In genomic region chr18:75231053-75231406, GRCh38 we compare ENCODE assay signal across 28 cellular contexts. TPM values are rescaled to one million over a fixed set of nuclear protein-coding genes. Genes with fewer than 3 reads are reported as not detected.
DNase-seq lines count a peak whose midpoint lies in the region; ATAC-seq, FAIRE-seq and TF ChIP-seq lines count a peak whose summit lies in the region.
"Had no signal": no experiment of that assay in that cellular context is flagged by ENCODE, and none has a peak within 500 bp of the region (broad histone marks: within the 10 kb centered on the region; RNA-seq: fewer than 3 reads in every experiment).

No MANE protein-coding gene starts in this region.

- CTCF ChIA-PET in mammary epithelial cell (lab: Charles Lee; ENCODE audit: low non-redundant PET), result no interaction called here

- no peaks in the 10 kb centered on the region for H3K27me3 Mint-ChIP-seq in T-helper 2 cell treated with Interferon-gamma antibody and Interleukin-4, amounts not matched to agents 5 μg/mL and 100 μg/mL, for 36 hours (ENCODE audit: low read depth)
- H3K27me3 Mint-ChIP-seq: activated CD4-positive, alpha-beta T cell treated with anti-CD3 and anti-CD28 coated beads, Interleukin-2, amount 10 ng/mL, durations not matched to agents 24 days and 14 days; activated naive CD4-positive, alpha-beta T cell treated with anti-CD3 and anti-CD28 coated beads, Interleukin-2, amount 10 ng/mL, durations not matched to agents 7 days and 5 days; stimulated activated memory B cell treated with anti-CD40 and anti-IgM and Interleukin-4, amounts not matched to agents 10 μg/mL and 1 μg/mL and 100 μg/mL, for 72 hours had no signal

- H3K36me3 Mint-ChIP-seq in stimulated activated effector memory CD8-positive, alpha-beta T cell treated with anti-CD3 and anti-CD28 coated beads, Interleukin-12 subunit alpha, Interleukin-12 subunit beta, amount 100 ng/mL, for 72 hours, result peaks cover 8% of the 10 kb centered on the region
- peaks cover 6% of the 10 kb centered on the region for H3K36me3 Mint-ChIP-seq in T-helper 2 cell treated with Interferon-gamma antibody and Interleukin-4, amounts not matched to agents 5 μg/mL and 100 μg/mL, for 36 hours (ENCODE audit: low read depth)

- WGBS in mammary epithelial cell (ENCODE audit: low coverage, missing lambda C conversion rate), result 62% methylated on average over 3 of the region's 5 CpGs

- H3K4me3 ChIP-seq in breast epithelium, result no peak overlapping the region
- no peak overlapping the region for H3K4me3 ChIP-seq in mammary epithelial cell (replicated peaks in 1 of 3; ENCODE audit: insufficient read depth in 1 of 3, low read depth in 2 of 3, low read length in 3 of 3)
- no peak overlapping the region for H3K4me3 ChIP-seq in kidney (ENCODE audit: low read length in 2 of 2)
- H3K4me3 ChIP-seq: coronary artery, HAP-1, K562, SK-N-MC had no signal

- TF ChIP-seq CTCF in breast epithelium (IDR thresholded peaks at IDR 0.05) (no peak), mammary epithelial cell (conservative IDR thresholded peaks at IDR 0.05 in 1 of 2, IDR thresholded peaks at IDR 0.05 in 1 of 2; ENCODE audit: extremely low read depth in 1 of 2, insufficient read depth in 1 of 2, low read depth in 1 of 2, low read length in 2 of 2) (no peak), kidney (IDR thresholded peaks at IDR 0.05; ENCODE audit: borderline replicate concordance, extremely low read depth, insufficient read depth) (no peak)

- FAIRE-seq in kidney (lab: Jason Lieb, UNC), result no peak
- FAIRE-seq: GM12891, K562, keratinocyte had no signal

- H3K4me2 ChIP-seq in mammary epithelial cell (ENCODE audit: insufficient read depth, low read depth, low read length), result no peak overlapping the region

- no peaks in the 10 kb centered on the region for H3K79me2 ChIP-seq in mammary epithelial cell (ENCODE audit: insufficient read depth, low read length)

- DNase-seq in breast epithelium (ENCODE audit: low spot score in 2 of 2), result no peak
- no peak for DNase-seq in mammary epithelial cell
- DNase-seq in NCI-H69 (lab: John Stamatoyannopoulos, UW), result peak; percentile 88
- DNase-seq in left colon, result no peak
- DNase-seq in stimulated activated effector memory CD8-positive, alpha-beta T cell treated with anti-CD3 and anti-CD28 coated beads, Interleukin-12 subunit alpha, Interleukin-12 subunit beta, amount 100 ng/mL, for 72 hours (ENCODE audit: low spot score in 2 of 2), result no peak
- no peak for DNase-seq in T-helper 2 cell treated with Interferon-gamma antibody and Interleukin-4, amounts not matched to agents 5 μg/mL and 100 μg/mL, for 36 hours (ENCODE audit: low spot score)
- DNase-seq in kidney, result no peak
- no peak for DNase-seq in stimulated activated CD4-positive, alpha-beta T cell treated with anti-CD3 and anti-CD28 coated beads, Interleukin-12 subunit alpha, Interleukin-12 subunit beta, amount 100 ng/mL, for 4 hours
- DNase-seq: activated CD4-positive, alpha-beta T cell treated with anti-CD3 and anti-CD28 coated beads, Interleukin-2, amount 10 ng/mL, durations not matched to agents 24 days and 14 days; activated naive CD4-positive, alpha-beta T cell treated with anti-CD3 and anti-CD28 coated beads, Interleukin-2, amount 10 ng/mL, durations not matched to agents 7 days and 5 days; BE2C; Caco-2; endodermal cell; mesendoderm; MM.1S; naive B cell; NCI-H146; NCI-H510A; stimulated activated CD4-positive, alpha-beta T cell treated with anti-CD3 and anti-CD28 coated beads, Interleukin-2, amount 100 ng/mL, for 48 hours had no signal

- no peaks in the 10 kb centered on the region for H3K4me1 ChIP-seq in breast epithelium
- no peaks in the 10 kb centered on the region for H3K4me1 ChIP-seq in mammary epithelial cell (ENCODE audit: insufficient read depth, low read length)
- peaks cover 12 to 17% of the 10 kb centered on the region in 2 donors for H3K4me1 ChIP-seq in kidney (ENCODE audit: control insufficient read depth in 1 of 2, insufficient read depth in 1 of 2, low read depth in 1 of 2, low read length in 2 of 2)
- H3K4me1 ChIP-seq: BE2C, HAP-1 had no signal

- dilution Hi-C loops in mammary epithelial cell (cut with HindIII; ENCODE audit: low sequenced_read_pairs), result no loop called here

- H3K36me3 ChIP-seq in breast epithelium, result no peaks in the 10 kb centered on the region
- H3K36me3 ChIP-seq in mammary epithelial cell (ENCODE audit: insufficient read depth, low read length), result no peaks in the 10 kb centered on the region
- H3K36me3 ChIP-seq in kidney (ENCODE audit: control insufficient read depth in 1 of 2, insufficient read depth in 2 of 2, low read length in 2 of 2), result no peaks in the 10 kb centered on the region
- H3K36me3 ChIP-seq: BE2C, HAP-1 had no signal

- H4K20me1 ChIP-seq in mammary epithelial cell (ENCODE audit: insufficient read depth, low read length), result no peaks in the 10 kb centered on the region

- peak overlapping the region; percentile 6 to 33 for H3K27ac ChIP-seq in breast epithelium
- no peak overlapping the region for H3K27ac ChIP-seq in mammary epithelial cell (ENCODE audit: insufficient read depth, low read depth, low read length)
- H3K27ac ChIP-seq in kidney (ENCODE audit: low read depth in 2 of 2, low read length in 2 of 2), result no peak overlapping the region
- H3K27ac ChIP-seq: RWPE1, SK-N-MC, VCaP had no signal

- H3K27ac Mint-ChIP-seq in stimulated activated effector memory CD8-positive, alpha-beta T cell treated with anti-CD3 and anti-CD28 coated beads, Interleukin-12 subunit alpha, Interleukin-12 subunit beta, amount 100 ng/mL, for 72 hours, result no peak overlapping the region
- H3K27ac Mint-ChIP-seq in T-helper 2 cell treated with Interferon-gamma antibody and Interleukin-4, amounts not matched to agents 5 μg/mL and 100 μg/mL, for 36 hours, result no peak overlapping the region
- H3K27ac Mint-ChIP-seq: activated CD4-positive, alpha-beta T cell treated with anti-CD3 and anti-CD28 coated beads, Interleukin-2, amount 10 ng/mL, durations not matched to agents 24 days and 14 days; activated naive CD4-positive, alpha-beta T cell treated with anti-CD3 and anti-CD28 coated beads, Interleukin-2, amount 10 ng/mL, durations not matched to agents 7 days and 5 days; endodermal cell; naive B cell; stimulated activated memory B cell treated with anti-CD40 and anti-IgM and Interleukin-4, amounts not matched to agents 10 μg/mL and 1 μg/mL and 100 μg/mL, for 72 hours had no signal

- no peak overlapping the region for H2AFZ ChIP-seq in mammary epithelial cell (ENCODE audit: low read depth, low read length)

- H3K27me3 ChIP-seq in breast epithelium (no peaks in the 10 kb centered on the region), mammary epithelial cell (ENCODE audit: insufficient read depth, low read length) (no peaks in the 10 kb centered on the region)
- H3K27me3 ChIP-seq: BE2C had no signal

- intact Hi-C loops in breast epithelium (cut with DNase I; ENCODE audit: low total_unique reads) (no loop called here), mammary epithelial cell (cut with micrococcal nuclease) (no loop called here), left colon (cut with DNase I, micrococcal nuclease) (loop anchor here in 1 of 2 donors (10.0 kb wide), 1 partner anchor 1124 kb away; no protein-coding TSS in a partner anchor), kidney (cut with DNase I) (no loop called here)

- peaks cover 56% of the 10 kb centered on the region for H3K4me1 Mint-ChIP-seq in stimulated activated effector memory CD8-positive, alpha-beta T cell treated with anti-CD3 and anti-CD28 coated beads, Interleukin-12 subunit alpha, Interleukin-12 subunit beta, amount 100 ng/mL, for 72 hours
- peaks cover 11% of the 10 kb centered on the region for H3K4me1 Mint-ChIP-seq in T-helper 2 cell treated with Interferon-gamma antibody and Interleukin-4, amounts not matched to agents 5 μg/mL and 100 μg/mL, for 36 hours (ENCODE audit: low read depth)

- peak; percentile 54 for ATAC-seq in left colon
- ATAC-seq in stimulated activated effector memory CD8-positive, alpha-beta T cell treated with anti-CD3 and anti-CD28 coated beads, Interleukin-12 subunit alpha, Interleukin-12 subunit beta, amount 100 ng/mL, for 72 hours, result peak; percentile 19
- ATAC-seq: K562; stimulated activated memory B cell treated with anti-CD40 and anti-IgM and Interleukin-4, amounts not matched to agents 10 μg/mL and 1 μg/mL and 100 μg/mL, for 72 hours had no signal

- no TSS peak for BruUV-seq in mammary epithelial cell (replicated peaks; lab: Mats Ljungman, UMichigan)

- H3K4me3 Mint-ChIP-seq in stimulated activated effector memory CD8-positive, alpha-beta T cell treated with anti-CD3 and anti-CD28 coated beads, Interleukin-12 subunit alpha, Interleukin-12 subunit beta, amount 100 ng/mL, for 72 hours, result no peak overlapping the region
- H3K4me3 Mint-ChIP-seq in T-helper 2 cell treated with Interferon-gamma antibody and Interleukin-4, amounts not matched to agents 5 μg/mL and 100 μg/mL, for 36 hours, result no peak overlapping the region
- H3K4me3 Mint-ChIP-seq: activated CD4-positive, alpha-beta T cell treated with anti-CD3 and anti-CD28 coated beads, Interleukin-2, amount 10 ng/mL, durations not matched to agents 24 days and 14 days; activated naive CD4-positive, alpha-beta T cell treated with anti-CD3 and anti-CD28 coated beads, Interleukin-2, amount 10 ng/mL, durations not matched to agents 7 days and 5 days; endodermal cell; naive B cell; stimulated activated memory B cell treated with anti-CD40 and anti-IgM and Interleukin-4, amounts not matched to agents 10 μg/mL and 1 μg/mL and 100 μg/mL, for 72 hours had no signal

- TF ChIP-seq POLR2A in breast epithelium (IDR thresholded peaks at IDR 0.05), result no peak

- H3K9ac ChIP-seq in mammary epithelial cell (ENCODE audit: insufficient read depth, low read length), result no peak overlapping the region
- H3K9ac ChIP-seq in kidney (ENCODE audit: low read length in 2 of 2), result no peak overlapping the region

- H3K9me3 ChIP-seq in breast epithelium (no peaks in the 10 kb centered on the region), mammary epithelial cell (replicated peaks; ENCODE audit: insufficient read depth, low read length) (no peaks in the 10 kb centered on the region), kidney (ENCODE audit: control insufficient read depth in 1 of 2, low read length in 2 of 2) (no peaks in the 10 kb centered on the region)
- H3K9me3 ChIP-seq: BE2C, Caco-2, HAP-1 had no signal

- in situ Hi-C loops in mammary epithelial cell (cut with MboI; ENCODE audit: low sequenced_read_pairs in 2 of 2), result no loop called here

- H3K9me3 Mint-ChIP-seq in stimulated activated effector memory CD8-positive, alpha-beta T cell treated with anti-CD3 and anti-CD28 coated beads, Interleukin-12 subunit alpha, Interleukin-12 subunit beta, amount 100 ng/mL, for 72 hours, result no peaks in the 10 kb centered on the region
- no peaks in the 10 kb centered on the region for H3K9me3 Mint-ChIP-seq in T-helper 2 cell treated with Interferon-gamma antibody and Interleukin-4, amounts not matched to agents 5 μg/mL and 100 μg/mL, for 36 hours
- H3K9me3 Mint-ChIP-seq: activated CD4-positive, alpha-beta T cell treated with anti-CD3 and anti-CD28 coated beads, Interleukin-2, amount 10 ng/mL, durations not matched to agents 24 days and 14 days; activated naive CD4-positive, alpha-beta T cell treated with anti-CD3 and anti-CD28 coated beads, Interleukin-2, amount 10 ng/mL, durations not matched to agents 7 days and 5 days; endodermal cell; stimulated activated memory B cell treated with anti-CD40 and anti-IgM and Interleukin-4, amounts not matched to agents 10 μg/mL and 1 μg/mL and 100 μg/mL, for 72 hours had no signal

RNA-seq across cellular contexts. Expression of gene TSHZ1, which starts 20.4 kb away (rescaled TPM):
- total RNA-seq in breast epithelium (10 to 100 TPM; 12.3 to 18.3 (median 16.4) TPM), mammary epithelial cell (1 to 10 TPM; 4.7 to 8.1 TPM), left colon (10 to 100 TPM; 24.8 to 34.1 TPM), kidney (31.3 TPM)
- polyA plus RNA-seq in mammary epithelial cell (2.0 TPM), kidney (ENCODE audit: insufficient read depth, low read depth, low replicate concordance) (7.0 TPM)
- polyA minus RNA-seq in mammary epithelial cell, result 7.0 TPM

RNA-seq across cellular contexts. Expression of gene PTGR3, which starts 22.1 kb away (rescaled TPM):
- total RNA-seq in breast epithelium (10 to 100 TPM; 21.3 to 32.9 (median 22.9) TPM), mammary epithelial cell (10 to 100 TPM; 15.2 to 29.4 TPM), left colon (10 to 100 TPM; 42.9 to 54.6 TPM), kidney (36.8 TPM)
- polyA plus RNA-seq in mammary epithelial cell (31.3 TPM), kidney (ENCODE audit: insufficient read depth, low read depth, low replicate concordance) (21.1 TPM)
- polyA minus RNA-seq in mammary epithelial cell, result 27.9 TPM

Comparison
In these comparisons a context has a peak if more than half of its experiments do, and no peak if none do; other contexts are left out.
1. H3K27ac ChIP-seq: peak in breast epithelium (2 of 2); none in mammary epithelial cell (single experiment) and kidney (0 of 2).